In genomic region chr7:128154519-128154918, GRCh38 we compare ENCODE assay signal across 20 cellular contexts.
DNase-seq lines count a peak whose midpoint lies in the region; ATAC-seq and TF ChIP-seq lines count a peak whose summit lies in the region.
"Had no signal": no experiment of that assay in that cellular context is flagged by ENCODE, and none has a peak within 500 bp of the region (broad histone marks: within the 10 kb centered on the region; RNA-seq: fewer than 3 reads in every experiment).

No MANE protein-coding gene starts in this region.

- no peaks in the 10 kb centered on the region for H3K36me3 Mint-ChIP-seq in WTC11
- H3K36me3 Mint-ChIP-seq in neural progenitor cell, result no peaks in the 10 kb centered on the region
- H3K36me3 Mint-ChIP-seq: CD8-positive, alpha-beta T cell had no signal

- H3K4me3 Mint-ChIP-seq in WTC11 (no peak overlapping the region), neural progenitor cell (peak overlapping the region; percentile 48)
- H3K4me3 Mint-ChIP-seq: CD8-positive, alpha-beta T cell had no signal

- H3K4me3 ChIP-seq in neural progenitor cell, result no peak overlapping the region
- H3K4me3 ChIP-seq: A549, BLaER1, MG63, SK-N-MC had no signal

- no peaks in the 10 kb centered on the region for H3K36me3 ChIP-seq in neural progenitor cell
- H3K36me3 ChIP-seq: BLaER1, MG63 had no signal

- CTCF ChIA-PET in WTC11 (lab: Charles Lee), result interaction anchor here (0.7 to 4.0 kb wide), 8 partner anchors 14 to 232 kb away, joined by 3 to 40 read pairs (median 5); no protein-coding TSS in a partner anchor

- H3K4me2 ChIP-seq in neural progenitor cell, result peak overlapping the region; percentile 22
- H3K4me2 ChIP-seq: A549, BLaER1 had no signal

- H3K27me3 Mint-ChIP-seq in WTC11 (ENCODE audit: low read depth) (peaks cover 24% of the 10 kb centered on the region), neural progenitor cell (ENCODE audit: insufficient read depth, low read depth) (peaks cover 25% of the 10 kb centered on the region)

- H3K4me1 Mint-ChIP-seq in WTC11 (peaks cover 22% of the 10 kb centered on the region), neural progenitor cell (peaks cover 26% of the 10 kb centered on the region)

- DNase-seq in NOMO-1 treated with DMSO at 0.1 percent for 48 hours (lab: John Stamatoyannopoulos, UW; ENCODE audit: unreplicated experiment), result peak; percentile 6
- DNase-seq in NOMO-1 treated with dmso at 0.1 percent for 144 hours (lab: John Stamatoyannopoulos, UW; ENCODE audit: unreplicated experiment), result no peak
- no peak for DNase-seq in WTC11 (ENCODE audit: low spot score)
- DNase-seq in neural progenitor cell (ENCODE audit: low spot score), result peak; percentile 43
- no peak for DNase-seq in H4 (ENCODE audit: low spot score)
- DNase-seq in GM20000 (ENCODE audit: low spot score), result no peak
- DNase-seq in LoVo (ENCODE audit: low spot score), result no peak
- DNase-seq: Calu3; CD8-positive, alpha-beta T cell; GOT3; MG63; NCI-H1105; NCI-H1694 treated with DMSO at 0.1 percent for 48 hours; NCI-H345; NCI-H524 treated with DMSO at 0.1 percent for 48 hours had no signal

- peaks cover 78% of the 10 kb centered on the region for H3K27me3 ChIP-seq in neural progenitor cell
- H3K27me3 ChIP-seq: BLaER1 had no signal

- H3K9ac ChIP-seq in neural progenitor cell, result no peak overlapping the region
- H3K9ac ChIP-seq: BLaER1 had no signal

- H3K9me3 Mint-ChIP-seq in WTC11 (no peaks in the 10 kb centered on the region), neural progenitor cell (peaks cover 2% of the 10 kb centered on the region)
- H3K9me3 Mint-ChIP-seq: CD8-positive, alpha-beta T cell had no signal

- no peak overlapping the region for H2AFZ ChIP-seq in neural progenitor cell (replicated peaks)

- POLR2A ChIA-PET in WTC11 (lab: Charles Lee), result no interaction called here

- H4K20me1 ChIP-seq in neural progenitor cell (ENCODE audit: low read depth), result peaks cover 13% of the 10 kb centered on the region
- H4K20me1 ChIP-seq: BLaER1 had no signal

- no peaks in the 10 kb centered on the region for H3K9me3 ChIP-seq in neural progenitor cell (ENCODE audit: low read depth)
- H3K9me3 ChIP-seq: A549, BLaER1, MG63 had no signal

- H3K27ac ChIP-seq in neural progenitor cell, result no peak overlapping the region
- H3K27ac ChIP-seq: A549, BLaER1, SK-N-MC had no signal

- H3K79me2 ChIP-seq in neural progenitor cell (ENCODE audit: low read depth), result no peaks in the 10 kb centered on the region

- peaks cover 16% of the 10 kb centered on the region for H3F3A ChIP-seq in neural progenitor cell (ENCODE audit: low read depth)

- no peak for TF ChIP-seq CTCF in WTC11 (IDR thresholded peaks at IDR 0.05)
- TF ChIP-seq CTCF in neural progenitor cell (IDR thresholded peaks at IDR 0.05), result peak; percentile 20
- TF ChIP-seq CTCF in GM20000 (IDR thresholded peaks at IDR 0.05; ENCODE audit: extremely low read depth, missing control alignments), result no peak

- H3K4me1 ChIP-seq in neural progenitor cell, result peaks cover 14% of the 10 kb centered on the region
- H3K4me1 ChIP-seq: A549 had no signal

- ATAC-seq in WTC11, result peak; percentile 60
- ATAC-seq: A549; CD8-positive, alpha-beta T cell; Panc1; Right ventricle myocardium inferior had no signal

- 0 out of 2 replicates have a peak overlapping the region, but pooled peaks have one; percentile 10 for H3K27ac Mint-ChIP-seq in WTC11
- H3K27ac Mint-ChIP-seq in neural progenitor cell, result no peak overlapping the region
- H3K27ac Mint-ChIP-seq: CD8-positive, alpha-beta T cell had no signal

TF ChIP-seq in WTC11, 78 proteins besides CTCF, POLR2A, EP300 and RAD21:
- no peak for TF ChIP-seq MXD4 (CRISPR knock-in tag; IDR thresholded peaks at IDR 0.05; ENCODE audit: borderline replicate concordance)
- TF ChIP-seq TEAD1 (CRISPR knock-in tag; IDR thresholded peaks at IDR 0.05), result 0 out of 2 replicates have a peak, but pooled peaks have one; percentile 21
- no peak for TF ChIP-seq ATF3 (CRISPR knock-in tag; conservative IDR thresholded peaks at IDR 0.05)

Comparison
In these comparisons a context has a peak if more than half of its experiments do, and no peak if none do; other contexts are left out.
1. DNase-seq: peak in NOMO-1 treated with DMSO at 0.1 percent for 48 hours (single experiment) and neural progenitor cell (single experiment); none in NOMO-1 treated with dmso at 0.1 percent for 144 hours (single experiment), WTC11 (single experiment), H4 (single experiment), GM20000 (single experiment) and LoVo (single experiment).